ENCODE assay signal across 8 cellular contexts in genomic region chr1:221335161-221336101, GRCh38.
DNase-seq lines count a peak whose midpoint lies in the region; ATAC-seq and TF ChIP-seq lines count a peak whose summit lies in the region.

No MANE protein-coding gene starts in this region.

- intact Hi-C loops in PC-3 (cut with micrococcal nuclease), result no loop called here

- CTCF ChIA-PET in PC-3 (lab: Charles Lee), result no interaction called here

- H3K9ac ChIP-seq in PC-3 (ENCODE audit: low read length), result no peak overlapping the region
- H3K9ac ChIP-seq in fibroblast of lung (ENCODE audit: insufficient read depth, low read length), result no peak overlapping the region

- no peaks in the 10 kb centered on the region for H3F3A ChIP-seq in PC-3 (ENCODE audit: low read length, unreplicated experiment)

- POLR2A ChIA-PET in PC-3 (lab: Charles Lee; ENCODE audit: unreplicated experiment), result no interaction called here

- H2AFZ ChIP-seq in PC-3 (ENCODE audit: low read length), result no peak overlapping the region
- H2AFZ ChIP-seq in fibroblast of lung (ENCODE audit: low read length), result peak overlapping the region; percentile 64

- H3K4me2 ChIP-seq in PC-3 (ENCODE audit: low read length) (no peak overlapping the region), fibroblast of lung (ENCODE audit: extremely low read depth, insufficient read depth, low read length) (peak overlapping the region; percentile 30)

- H3K27ac ChIP-seq in PC-3 (ENCODE audit: low read length) (no peak overlapping the region), fibroblast of lung (ENCODE audit: insufficient read depth, low read length) (peak overlapping the region; percentile 81)

- H3K27me3 ChIP-seq in PC-3 (ENCODE audit: low read length) (no peaks in the 10 kb centered on the region), fibroblast of lung (ENCODE audit: control insufficient read depth, insufficient read depth, low read length) (no peaks in the 10 kb centered on the region)

- no peaks in the 10 kb centered on the region for H3K9me2 ChIP-seq in PC-3 (replicated peaks; ENCODE audit: low read length)

- H4K20me1 ChIP-seq in PC-3 (ENCODE audit: low read length) (no peaks in the 10 kb centered on the region), fibroblast of lung (ENCODE audit: control insufficient read depth, extremely low read depth, insufficient read depth, low read length) (no peaks in the 10 kb centered on the region)

- ATAC-seq in PC-3 (peak; percentile 35; the same call in 1 of the 2 replicates), HG02885 (IDR thresholded peaks at IDR 0.05; ENCODE audit: poor library complexity, unreplicated experiment) (no peak), GM18867 (IDR thresholded peaks at IDR 0.05; ENCODE audit: unreplicated experiment) (no peak), GM21825 (IDR thresholded peaks at IDR 0.05; ENCODE audit: unreplicated experiment) (no peak)

- TF ChIP-seq CTCF in PC-3 (conservative IDR thresholded peaks at IDR 0.05; ENCODE audit: low read depth, low read length) (no peak), fibroblast of lung (conservative IDR thresholded peaks at IDR 0.05 in 1 of 2, IDR thresholded peaks at IDR 0.05 in 1 of 2; ENCODE audit: low read depth in 1 of 2, low read length in 2 of 2) (no peak)

- H3K4me1 ChIP-seq in PC-3 (ENCODE audit: insufficient read depth, low read length), result no peaks in the 10 kb centered on the region
- H3K4me1 ChIP-seq in fibroblast of lung (ENCODE audit: control insufficient read depth, extremely low read depth, insufficient read depth, low read length), result peaks cover 18% of the 10 kb centered on the region

- H3K9me3 ChIP-seq in PC-3 (ENCODE audit: low read length), result peaks cover 18% of the 10 kb centered on the region
- H3K9me3 ChIP-seq in fibroblast of lung (ENCODE audit: control insufficient read depth, insufficient read depth, low read depth, low read length), result no peaks in the 10 kb centered on the region

- no peaks in the 10 kb centered on the region for H3K79me2 ChIP-seq in PC-3 (ENCODE audit: low read length)
- no peaks in the 10 kb centered on the region for H3K79me2 ChIP-seq in fibroblast of lung (ENCODE audit: control insufficient read depth, insufficient read depth, low read length)

- H3K4me3 ChIP-seq in PC-3 (ENCODE audit: low read length) (no peak overlapping the region), fibroblast of lung (replicated peaks in 1 of 4; ENCODE audit: control extremely low read depth in 1 of 4, insufficient read depth in 1 of 4, low read depth in 3 of 4, low read length in 4 of 4) (peak overlapping the region in 2 of 4 experiments; percentile 12 to 25)

- peak; percentile 81 for DNase-seq in COLO829 (ENCODE audit: low spot score)
- peak; percentile 53 for DNase-seq in PC-3
- peak; percentile 84 to 92 for DNase-seq in fibroblast of lung (ENCODE audit: low read depth in 2 of 2)
- peak in 40 of 56 donors; percentile 7 to 84 (median 43) for DNase-seq in nucleus accumbens (lab: John Stamatoyannopoulos, UW)
- no peak for DNase-seq in AML-193 (lab: John Stamatoyannopoulos, UW)

- H3K36me3 ChIP-seq in PC-3 (ENCODE audit: low read depth, low read length) (no peaks in the 10 kb centered on the region), fibroblast of lung (ENCODE audit: control insufficient read depth, insufficient read depth, low read length) (no peaks in the 10 kb centered on the region)

- no TSS peak for BruUV-seq in PC-3 (replicated peaks; lab: Mats Ljungman, UMichigan)

Comparison
In these comparisons a context has a peak if more than half of its experiments do, and no peak if none do; other contexts are left out.
1. DNase-seq: peak in COLO829 (single experiment), PC-3 (single experiment), fibroblast of lung (2 of 2) and nucleus accumbens (40 of 56); none in AML-193 (0 of 2).